Comparison of ENCODE assay signal across 37 cellular contexts in genomic region chr12:85457026-85457425, GRCh38.
"Had no signal": no experiment of that assay in that cellular context is flagged by ENCODE, and none has a peak within 500 bp of the region (broad histone marks: within the 10 kb centered on the region; RNA-seq: fewer than 3 reads in every experiment).

No MANE protein-coding gene starts in this region.

- H3K36me3 Mint-ChIP-seq: activated naive CD4-positive, alpha-beta T cell treated with anti-CD3 and anti-CD28 coated beads, Interleukin-2, amount 50 U/mL, for 72 hours; IgD-negative memory B cell had no signal

- H3K4me3 Mint-ChIP-seq: activated CD8-positive, alpha-beta T cell treated with anti-CD3 and anti-CD28 coated beads, Interleukin-2, amount 10 ng/mL, durations not matched to agents 7 days and 5 days; activated naive CD4-positive, alpha-beta T cell treated with anti-CD3 and anti-CD28 coated beads for 36 hours; activated T-cell treated with anti-CD3 and anti-CD28 coated beads, Interleukin-2, amount 50 U/mL, for 4 hours; activated T-helper 1 cell treated with anti-CD3 and anti-CD28 coated beads, Interleukin-12 subunit alpha, Interleukin-12 subunit beta, Interleukin-2, Interleukin-4 antibody, amounts not matched to agents 30 ng/mL and 10 ng/mL and 1 ng/mL, durations not matched to agents 14 hours and 24 hours and 36 hours; IgD-negative memory B cell had no signal

- H3K27ac ChIP-seq: adrenal gland, body of pancreas, breast epithelium, PC-9, RWPE1, WERI-Rb-1 had no signal

- FAIRE-seq: astrocyte, RCC 7860, TTC549 had no signal

- ATAC-seq: activated CD8-positive, alpha-beta T cell treated with anti-CD3 and anti-CD28 coated beads, Interleukin-2, amount 10 ng/mL, durations not matched to agents 7 days and 5 days; activated naive CD4-positive, alpha-beta T cell treated with anti-CD3 and anti-CD28 coated beads, Interleukin-2, amount 50 U/mL, for 72 hours; activated T-cell treated with anti-CD3 and anti-CD28 coated beads, Interleukin-2, amount 50 U/mL, for 4 hours; body of pancreas; Right ventricle myocardium inferior had no signal

- H3K4me2 ChIP-seq: PC-9 had no signal

- H3K9me3 Mint-ChIP-seq: activated naive CD4-positive, alpha-beta T cell treated with anti-CD3 and anti-CD28 coated beads for 36 hours; activated T-cell treated with anti-CD3 and anti-CD28 coated beads, Interleukin-2, amount 50 U/mL, for 4 hours; activated T-helper 1 cell treated with anti-CD3 and anti-CD28 coated beads, Interleukin-12 subunit alpha, Interleukin-12 subunit beta, Interleukin-2, Interleukin-4 antibody, amounts not matched to agents 30 ng/mL and 10 ng/mL and 1 ng/mL, durations not matched to agents 14 hours and 24 hours and 36 hours; IgD-negative memory B cell had no signal

- H3K27ac Mint-ChIP-seq: activated CD8-positive, alpha-beta T cell treated with anti-CD3 and anti-CD28 coated beads, Interleukin-2, amount 10 ng/mL, durations not matched to agents 7 days and 5 days; activated naive CD4-positive, alpha-beta T cell treated with anti-CD3 and anti-CD28 coated beads for 36 hours; activated naive CD4-positive, alpha-beta T cell treated with anti-CD3 and anti-CD28 coated beads, Interleukin-2, amount 50 U/mL, for 72 hours; activated T-helper 1 cell treated with anti-CD3 and anti-CD28 coated beads, Interleukin-12 subunit alpha, Interleukin-12 subunit beta, Interleukin-2, Interleukin-4 antibody, amounts not matched to agents 30 ng/mL and 10 ng/mL and 1 ng/mL, durations not matched to agents 14 hours and 24 hours and 36 hours; IgD-negative memory B cell had no signal

- H2AFZ ChIP-seq: PC-9 had no signal

- H3K27me3 ChIP-seq: adrenal gland, body of pancreas, breast epithelium, MG63 had no signal

- DNase-seq: activated CD4-positive, alpha-beta T cell treated with anti-CD3 and anti-CD28 coated beads for 1 hour; activated CD4-positive, alpha-beta T cell treated with anti-CD3 and anti-CD28 coated beads for 48 hours; activated CD4-positive, CD25-positive, alpha-beta regulatory T cell; activated CD8-positive, alpha-beta T cell treated with anti-CD3 and anti-CD28 coated beads, Interleukin-2, amount 10 ng/mL, durations not matched to agents 7 days and 5 days; activated gamma-delta T cell treated with Interleukin-2 at 50 U/mL for 16 hours; activated naive CD4-positive, alpha-beta T cell treated with anti-CD3 and anti-CD28 coated beads for 36 hours; activated T-cell treated with anti-CD3 and anti-CD28 coated beads, Interleukin-2, amount 50 U/mL, for 4 hours; adrenal gland; body of pancreas; caudate nucleus; cerebellar nuclear complex; Karpas-422; KBM-7; MG63; NCI-H1048; NCI-H1436; NCI-H1694; NCI-H2029; NCI-H2107; NCI-H2171 treated with DMSO at 0.1 percent for 48 hours; NCI-H2227 treated with DMSO at 0.1 percent for 48 hours; NCI-H446 treated with DMSO at 0.1 percent for 48 hours; NCI-H524; NCI-H69; PC-9; SW 1271; T1000; WERI-Rb-1 had no signal

- H3K4me3 ChIP-seq: adrenal gland, body of pancreas, breast epithelium, MG63, PC-9 had no signal

- H3K4me1 Mint-ChIP-seq: IgD-negative memory B cell had no signal

- H3K4me1 ChIP-seq: adrenal gland, body of pancreas, breast epithelium had no signal

- H3K36me3 ChIP-seq: adrenal gland, breast epithelium, MG63, WERI-Rb-1 had no signal

- H3K9me3 ChIP-seq: body of pancreas, breast epithelium, MG63 had no signal
